8 cellular contexts compared by ENCODE assay signal in the genomic region with DNA sequence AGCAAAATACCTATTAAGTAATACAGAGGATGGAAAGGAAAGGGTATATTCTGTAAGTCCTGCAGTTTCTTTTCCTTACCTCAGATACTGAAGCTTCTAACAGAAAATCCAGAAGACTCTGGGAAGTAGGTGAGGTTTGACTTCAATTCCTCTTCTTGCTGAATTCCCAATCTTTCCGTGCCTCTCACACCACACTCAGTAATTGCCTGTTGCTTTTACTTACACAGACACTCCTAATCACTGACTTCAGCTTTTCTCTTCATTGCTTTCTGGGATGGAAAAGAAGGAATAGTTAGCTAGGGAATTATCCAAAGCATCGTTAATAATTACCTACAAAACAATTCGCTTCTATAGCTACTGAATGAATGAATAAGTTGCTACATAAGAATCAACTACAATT.
DNase-seq lines count a peak whose midpoint lies in the region; FAIRE-seq and TF ChIP-seq lines count a peak whose summit lies in the region.
"Had no signal": no experiment of that assay in that cellular context is flagged by ENCODE, and none has a peak within 500 bp of the region (broad histone marks: within the 10 kb centered on the region; RNA-seq: fewer than 3 reads in every experiment).

No MANE protein-coding gene starts in this region.

- H3K36me3 ChIP-seq in KMS-11 (ENCODE audit: insufficient read depth) (no peaks in the 10 kb centered on the region), suprapubic skin (no peaks in the 10 kb centered on the region), small intestine (ENCODE audit: control insufficient read depth in 2 of 2, insufficient read depth in 2 of 2, low read length in 2 of 2) (no peaks in the 10 kb centered on the region)

- TF ChIP-seq EP300 in suprapubic skin (IDR thresholded peaks at IDR 0.05) = no peak

- H3K9me3 ChIP-seq in suprapubic skin = no peaks in the 10 kb centered on the region
- no peaks in the 10 kb centered on the region for H3K9me3 ChIP-seq in small intestine (ENCODE audit: control insufficient read depth, low read depth)

- H4K20me1 ChIP-seq in KMS-11 (ENCODE audit: insufficient read depth) = no peaks in the 10 kb centered on the region

- 36% methylated on average over 3 of the region's 3 CpGs for WGBS in suprapubic skin
- WGBS in small intestine, 3 donors = 12 to 34% (median 20%) methylated on average over 3 of the region's 3 CpGs

- H3K27ac ChIP-seq in KMS-11 (no peak overlapping the region), suprapubic skin (no peak overlapping the region), small intestine (ENCODE audit: low read depth in 1 of 2, low read length in 1 of 2) (no peak overlapping the region)

- H3K4me3 ChIP-seq in KMS-11 (IDR thresholded peaks at IDR 0.05; ENCODE audit: insufficient read depth, low read depth, low read length) (no peak overlapping the region), suprapubic skin (peak overlapping the region; percentile 33), small intestine (ENCODE audit: low read depth in 1 of 2, low read length in 2 of 2) (no peak overlapping the region)

- DNase-seq in astrocyte of the hippocampus (ENCODE audit: low read depth, low spot score) (peak; percentile 3), left kidney (ENCODE audit: low read depth, low spot score) (peak; percentile 39), suprapubic skin (ENCODE audit: low spot score in 2 of 2) (no peak), small intestine (no peak), SKM-1 treated with dmso at 0.1 percent for 144 hours (lab: John Stamatoyannopoulos, UW; ENCODE audit: unreplicated experiment) (no peak), midbrain (lab: John Stamatoyannopoulos, UW) (no peak)
- DNase-seq: stimulated activated CD4-positive, alpha-beta T cell treated with anti-CD3 and anti-CD28 coated beads, Interleukin-4, amount 100 ng/mL, for 4 hours had no signal

- H3K4me1 ChIP-seq in KMS-11 (ENCODE audit: low read depth, poor library complexity, severe bottlenecking) (peaks cover 6% of the 10 kb centered on the region), suprapubic skin (peaks cover 2% of the 10 kb centered on the region), small intestine (ENCODE audit: control insufficient read depth in 2 of 2, insufficient read depth in 1 of 2, low read depth in 1 of 2, low read length in 1 of 2) (no peaks in the 10 kb centered on the region)

- H3K79me2 ChIP-seq in KMS-11 (ENCODE audit: insufficient read depth, low read depth) = no peaks in the 10 kb centered on the region

- no peak for TF ChIP-seq CTCF in KMS-11 (conservative IDR thresholded peaks at IDR 0.05; ENCODE audit: low read depth, low read length)
- TF ChIP-seq CTCF in suprapubic skin (IDR thresholded peaks at IDR 0.05) = no peak

- peak overlapping the region; percentile 72 for H2AFZ ChIP-seq in KMS-11 (ENCODE audit: low read depth)

- H3K27me3 ChIP-seq in KMS-11 (ENCODE audit: insufficient read depth, low read depth) = no peaks in the 10 kb centered on the region
- peaks cover 14% of the 10 kb centered on the region for H3K27me3 ChIP-seq in suprapubic skin
- H3K27me3 ChIP-seq in small intestine (ENCODE audit: control insufficient read depth in 2 of 2, insufficient read depth in 2 of 2, low read length in 2 of 2) = no peaks in the 10 kb centered on the region

- peak overlapping the region; percentile 43 for H3K4me2 ChIP-seq in KMS-11

- TF ChIP-seq POLR2A in suprapubic skin (IDR thresholded peaks at IDR 0.05) = no peak

- no peak for FAIRE-seq in small intestine (lab: Jason Lieb, UNC)

- no peak overlapping the region for H3K9ac ChIP-seq in KMS-11

Comparison
In these comparisons a context has a peak if more than half of its experiments do, and no peak if none do; other contexts are left out.
1. DNase-seq: peak in astrocyte of the hippocampus (single experiment) and left kidney (single experiment); none in suprapubic skin (0 of 2), small intestine (single experiment), SKM-1 treated with dmso at 0.1 percent for 144 hours (single experiment) and midbrain (single experiment).